In the genomic region with DNA sequence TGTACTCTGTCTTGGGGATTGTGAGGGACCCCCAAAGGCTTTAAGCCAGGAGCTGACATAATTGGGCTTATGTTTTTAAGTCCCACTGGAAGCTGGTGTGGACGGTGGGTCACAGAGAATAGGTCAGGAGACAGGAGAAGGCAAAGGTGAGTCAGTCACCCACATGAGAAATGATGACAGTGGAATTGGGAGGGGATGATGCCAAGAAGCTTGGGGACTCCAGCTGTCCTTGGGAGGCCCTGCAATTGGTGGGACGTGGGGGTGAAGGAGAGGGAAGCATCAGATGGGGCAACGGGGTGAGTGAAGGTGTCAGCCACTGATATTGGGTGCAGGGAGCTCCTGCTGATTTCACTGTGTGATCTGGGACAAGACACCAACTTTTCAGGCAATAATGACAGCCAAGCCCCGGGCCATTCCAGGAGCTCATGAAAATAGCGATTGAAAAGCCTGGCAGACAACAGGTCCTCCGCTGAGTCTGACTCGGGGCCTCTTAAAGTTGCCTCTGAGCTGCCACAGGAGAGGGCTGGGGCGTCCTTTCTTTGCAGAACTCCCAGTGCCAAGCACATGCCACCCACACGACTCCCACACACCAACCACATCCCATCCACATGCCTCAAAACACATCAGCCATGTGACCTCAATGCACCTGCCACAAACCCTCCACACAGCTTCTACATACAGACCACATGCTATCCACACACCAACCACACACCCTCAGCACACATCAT, we compare ENCODE assay signal across 9 cellular contexts. TPM values are rescaled to one million over a fixed set of nuclear protein-coding genes. Genes with fewer than 3 reads are reported as not detected.
DNase-seq lines count a peak whose midpoint lies in the region; TF ChIP-seq lines count a peak whose summit lies in the region.
"Had no signal": no experiment of that assay in that cellular context is flagged by ENCODE, and none has a peak within 500 bp of the region (broad histone marks: within the 10 kb centered on the region; RNA-seq: fewer than 3 reads in every experiment).

No MANE protein-coding gene starts in this region.

- H2AFZ ChIP-seq in KMS-11 (ENCODE audit: low read depth) = peak overlapping the region; percentile 22; the same call in 1 of the 2 replicates
- no peak overlapping the region for H2AFZ ChIP-seq in parathyroid adenoma
- H2AFZ ChIP-seq in hepatocyte = no peak overlapping the region

- H4K20me1 ChIP-seq in KMS-11 (ENCODE audit: insufficient read depth) = no peaks in the 10 kb centered on the region
- peaks cover 2% of the 10 kb centered on the region for H4K20me1 ChIP-seq in hepatocyte (ENCODE audit: insufficient read depth, poor library complexity, severe bottlenecking)

- 60% methylated on average over 4 to 9 of the region's 9 CpGs for whole genome bisulfite sequencing in esophagus squamous epithelium, 2 donors
- 82% methylated on average over 9 of the region's 9 CpGs for WGBS in hepatocyte (ENCODE audit: low lambda C conversion rate, missing lambda C conversion rate)

- H3K27me3 ChIP-seq in BE2C (no peaks in the 10 kb centered on the region), KMS-11 (ENCODE audit: insufficient read depth, low read depth) (no peaks in the 10 kb centered on the region), esophagus squamous epithelium (no peaks in the 10 kb centered on the region), parathyroid adenoma (ENCODE audit: control insufficient read depth, insufficient read depth, low read length) (peaks cover under 1% of the 10 kb centered on the region), hepatocyte (no peaks in the 10 kb centered on the region)
- H3K27me3 ChIP-seq: suprapubic skin had no signal

- no peak overlapping the region for H3K9ac ChIP-seq in KMS-11
- no peak overlapping the region for H3K9ac ChIP-seq in parathyroid adenoma

- H3K4me3 ChIP-seq in BE2C (ENCODE audit: low read depth, low read length) (no peak overlapping the region), KMS-11 (IDR thresholded peaks at IDR 0.05; ENCODE audit: insufficient read depth, low read depth, low read length) (no peak overlapping the region), esophagus squamous epithelium (no peak overlapping the region), parathyroid adenoma (ENCODE audit: low read depth, low read length) (no peak overlapping the region), hepatocyte (no peak overlapping the region)
- H3K4me3 ChIP-seq: suprapubic skin had no signal

- no peak overlapping the region for H3K4me2 ChIP-seq in KMS-11
- peak overlapping the region; percentile 0 for H3K4me2 ChIP-seq in parathyroid adenoma (ENCODE audit: low read length)
- no peak overlapping the region for H3K4me2 ChIP-seq in hepatocyte

- DNase-seq in BE2C (peak; percentile 3), esophagus squamous epithelium (lab: John Stamatoyannopoulos, UW) (no peak), T-helper 9 cell (no peak), Kasumi-1 (lab: John Stamatoyannopoulos, UW) (no peak), hepatocyte (ENCODE audit: low spot score) (no peak)
- DNase-seq in stimulated activated CD4-positive, alpha-beta T cell treated with anti-CD3 and anti-CD28 coated beads, Interleukin-12 subunit alpha, Interleukin-12 subunit beta, amount 100 ng/mL, for 4 hours = no peak

- H3K4me1 ChIP-seq in BE2C (peaks cover 20% of the 10 kb centered on the region), KMS-11 (ENCODE audit: low read depth, poor library complexity, severe bottlenecking) (peaks cover 2% of the 10 kb centered on the region), esophagus squamous epithelium (peaks cover 25 to 48% (median 39%) of the 10 kb centered on the region in 3 donors), parathyroid adenoma (peaks cover 15% of the 10 kb centered on the region), hepatocyte (ENCODE audit: insufficient read depth) (peaks cover 4% of the 10 kb centered on the region)

- no peaks in the 10 kb centered on the region for H3K9me2 ChIP-seq in hepatocyte (replicated peaks; ENCODE audit: insufficient read depth)

- intact Hi-C loops in esophagus squamous epithelium (cut with DNase I) = loop anchor here (5.0 kb wide), 2 partner anchors 92 to 202 kb away; no protein-coding TSS in a partner anchor

- H3K79me2 ChIP-seq in KMS-11 (ENCODE audit: insufficient read depth, low read depth) (no peaks in the 10 kb centered on the region), parathyroid adenoma (peaks cover 4% of the 10 kb centered on the region), hepatocyte (no peaks in the 10 kb centered on the region)

- H3K36me3 ChIP-seq in BE2C (peaks cover 50% of the 10 kb centered on the region), KMS-11 (ENCODE audit: insufficient read depth) (no peaks in the 10 kb centered on the region), esophagus squamous epithelium (peaks cover 0 to 13% (median 0%) of the 10 kb centered on the region in 3 donors), parathyroid adenoma (ENCODE audit: control insufficient read depth, insufficient read depth, low read length) (no peaks in the 10 kb centered on the region), hepatocyte (replicated peaks; ENCODE audit: insufficient read depth, low read depth) (no peaks in the 10 kb centered on the region)
- H3K36me3 ChIP-seq: suprapubic skin had no signal

- H3K9me3 ChIP-seq in BE2C (no peaks in the 10 kb centered on the region), esophagus squamous epithelium (no peaks in the 10 kb centered on the region), parathyroid adenoma (ENCODE audit: control insufficient read depth, low read length) (no peaks in the 10 kb centered on the region), hepatocyte (ENCODE audit: low read depth) (no peaks in the 10 kb centered on the region)
- H3K9me3 ChIP-seq: suprapubic skin had no signal

- TF ChIP-seq CTCF in BE2C (IDR thresholded peaks at IDR 0.05; ENCODE audit: low read depth, low read length) = no peak
- no peak for TF ChIP-seq CTCF in KMS-11 (conservative IDR thresholded peaks at IDR 0.05; ENCODE audit: low read depth, low read length)
- TF ChIP-seq CTCF in esophagus squamous epithelium (IDR thresholded peaks at IDR 0.05) = no peak
- no peak for TF ChIP-seq CTCF in parathyroid adenoma (IDR thresholded peaks at IDR 0.05)
- TF ChIP-seq CTCF in hepatocyte (IDR thresholded peaks at IDR 0.05; ENCODE audit: poor library complexity) = no peak

- H3K27ac ChIP-seq in KMS-11 (no peak overlapping the region), esophagus squamous epithelium (peak overlapping the region in 3 of 4 donors; percentile 67 to 85 (median 83)), parathyroid adenoma (no peak overlapping the region), hepatocyte (no peak overlapping the region)

- TF ChIP-seq POLR2A in esophagus squamous epithelium (IDR thresholded peaks at IDR 0.05) = no peak

RNA-seq across cellular contexts. Expression of a gene that starts 13.4 kb away (rescaled TPM):
- polyA plus RNA-seq in BE2C (2012; ENCODE audit: insufficient read depth, insufficient read length, low read depth) = 65.0 TPM
- total RNA-seq in esophagus squamous epithelium (100 to 1,000 TPM in 1 of 4 donors, 10 to 100 TPM in 3; 34.7 to 201 (median 59.2) TPM), hepatocyte (22.9 and 27.6 TPM in 2 replicates)
- polyA plus RNA-seq in hepatocyte = 16.2 TPM in 2 replicates

Comparison
In these comparisons a context has a peak if more than half of its experiments do, and no peak if none do; other contexts are left out.
1. H3K27ac ChIP-seq: peak in esophagus squamous epithelium (3 of 4); none in KMS-11 (single experiment), parathyroid adenoma (single experiment) and hepatocyte (single experiment).